In the genomic region with DNA sequence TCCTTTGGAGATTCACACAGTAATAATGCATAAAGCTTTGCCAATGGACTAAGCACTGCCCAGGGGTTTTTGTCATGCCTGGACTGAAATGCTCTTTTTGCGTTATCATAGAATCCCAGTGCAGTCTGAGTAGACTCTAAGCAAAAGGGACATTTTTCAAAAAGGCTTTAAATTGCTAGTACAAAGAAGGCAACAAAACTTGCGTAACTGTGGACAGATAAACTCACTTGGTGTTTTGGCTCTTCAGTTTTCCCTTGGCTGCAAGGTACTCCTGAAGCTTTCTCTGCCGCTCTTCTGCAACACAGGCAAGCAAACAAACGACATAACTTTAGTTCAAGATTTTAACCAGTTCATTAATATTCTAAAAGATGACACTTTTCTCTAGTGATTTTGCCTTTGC, we compare ENCODE assay signal across 1 cellular context.
TF ChIP-seq lines count a peak whose summit lies in the region.

No MANE protein-coding gene starts in this region.

TF ChIP-seq in endothelial cell of umbilical vein, 7 proteins besides CTCF, POLR2A, EP300 and RAD21:
- TF ChIP-seq MAX (IDR thresholded peaks at IDR 0.05; ENCODE audit: insufficient read depth, insufficient read length), result no peak
- no peak for TF ChIP-seq FOS (IDR thresholded peaks at IDR 0.05; ENCODE audit: borderline replicate concordance, insufficient read depth, low read length)
- TF ChIP-seq GATA2 (IDR thresholded peaks at IDR 0.05; ENCODE audit: insufficient read depth, insufficient read length, low read depth, low read length), result no peak
- TF ChIP-seq JUN (IDR thresholded peaks at IDR 0.05; ENCODE audit: borderline replicate concordance, insufficient read depth, insufficient read length, low read depth), result no peak
- no peak for TF ChIP-seq EZH2 (IDR thresholded peaks at IDR 0.05; ENCODE audit: borderline replicate concordance, low read depth, low read length, severe bottlenecking)
- TF ChIP-seq POLR2AphosphoS5 (IDR thresholded peaks at IDR 0.05; ENCODE audit: insufficient read depth, low read depth, low read length), result no peak
- TF ChIP-seq MYC (IDR thresholded peaks at IDR 0.05; ENCODE audit: low read depth, low read length), result no peak
